23 cellular contexts compared by ENCODE assay signal in genomic region chr7:85535974-85536729, GRCh38.
"Had no signal": no experiment of that assay in that cellular context is flagged by ENCODE, and none has a peak within 500 bp of the region (broad histone marks: within the 10 kb centered on the region; RNA-seq: fewer than 3 reads in every experiment).

No MANE protein-coding gene starts in this region.

- H3K27ac Mint-ChIP-seq: activated B cell treated with CpG ODN at 0.5 μM for 24 hours; activated CD4-positive, alpha-beta memory T cell treated with anti-CD3 and anti-CD28 coated beads, Interleukin-2, amount 10 ng/mL, durations not matched to agents 7 days and 5 days; activated naive CD8-positive, alpha-beta T cell treated with anti-CD3 and anti-CD28 coated beads, Interleukin-2, amount 10 ng/mL, durations not matched to agents 7 days and 5 days; T-helper 1 cell treated with Interleukin-12 subunit alpha and Interleukin-12 subunit beta and Interleukin-4 antibody, amounts not matched to agents 30 μg/mL and 1 μg/mL, for 36 hours had no signal

- ATAC-seq: Panc1, Right ventricle myocardium inferior had no signal

- DNase-seq: activated B cell treated with CpG ODN at 0.5 μM for 24 hours; activated CD4-positive, alpha-beta memory T cell treated with anti-CD3 and anti-CD28 coated beads, Interleukin-2, amount 10 ng/mL, durations not matched to agents 7 days and 5 days; activated CD4-positive, alpha-beta T cell treated with anti-CD3 and anti-CD28 coated beads, Interleukin-2, amount 50 U/mL, for 1 hour; activated CD8-positive, alpha-beta memory T cell treated with anti-CD3 and anti-CD28 coated beads, Interleukin-2, amount 50 U/mL, for 4 hours; activated naive CD4-positive, alpha-beta T cell treated with anti-CD3 and anti-CD28 coated beads, Interleukin-2, amount 50 U/mL, for 16 hours; activated naive CD8-positive, alpha-beta T cell treated with anti-CD3 and anti-CD28 coated beads, Interleukin-2, amount 10 ng/mL, durations not matched to agents 7 days and 5 days; aorta; central memory CD4-positive, alpha-beta T cell; MG63; MV-4-11; NCI-H1105; NCI-H1436; NCI-H1694 treated with DMSO at 0.1 percent for 48 hours; NCI-H2029 treated with DMSO at 0.1 percent for 48 hours; NCI-H510A treated with DMSO at 0.1 percent for 48 hours; NCI-H69; NK-92 treated with Interleukin-12 subunit alpha and Interleukin-12 subunit beta, amount 100 ng/mL, for 24 hours; OCI-M1; RPMI8226; SJCRH30 had no signal

- H3K27me3 Mint-ChIP-seq: activated B cell treated with CpG ODN at 0.5 μM for 24 hours; activated CD4-positive, alpha-beta memory T cell treated with anti-CD3 and anti-CD28 coated beads, Interleukin-2, amount 10 ng/mL, durations not matched to agents 7 days and 5 days; activated naive CD8-positive, alpha-beta T cell treated with anti-CD3 and anti-CD28 coated beads, Interleukin-2, amount 10 ng/mL, durations not matched to agents 7 days and 5 days had no signal

- H3K9me3 Mint-ChIP-seq: activated CD4-positive, alpha-beta memory T cell treated with anti-CD3 and anti-CD28 coated beads, Interleukin-2, amount 10 ng/mL, durations not matched to agents 7 days and 5 days; activated naive CD8-positive, alpha-beta T cell treated with anti-CD3 and anti-CD28 coated beads, Interleukin-2, amount 10 ng/mL, durations not matched to agents 7 days and 5 days; T-helper 1 cell treated with Interleukin-12 subunit alpha and Interleukin-12 subunit beta and Interleukin-4 antibody, amounts not matched to agents 30 μg/mL and 1 μg/mL, for 36 hours had no signal

- H3K4me3 ChIP-seq: MG63, SJCRH30 had no signal

- H3K36me3 Mint-ChIP-seq: activated naive CD8-positive, alpha-beta T cell treated with anti-CD3 and anti-CD28 coated beads, Interleukin-2, amount 10 ng/mL, durations not matched to agents 7 days and 5 days had no signal

- H3K4me3 Mint-ChIP-seq: activated B cell treated with CpG ODN at 0.5 μM for 24 hours; activated CD4-positive, alpha-beta memory T cell treated with anti-CD3 and anti-CD28 coated beads, Interleukin-2, amount 10 ng/mL, durations not matched to agents 7 days and 5 days; activated naive CD8-positive, alpha-beta T cell treated with anti-CD3 and anti-CD28 coated beads, Interleukin-2, amount 10 ng/mL, durations not matched to agents 7 days and 5 days; T-helper 1 cell treated with Interleukin-12 subunit alpha and Interleukin-12 subunit beta and Interleukin-4 antibody, amounts not matched to agents 30 μg/mL and 1 μg/mL, for 36 hours had no signal

- H3K4me1 Mint-ChIP-seq: activated B cell treated with CpG ODN at 0.5 μM for 24 hours; activated CD4-positive, alpha-beta memory T cell treated with anti-CD3 and anti-CD28 coated beads, Interleukin-2, amount 10 ng/mL, durations not matched to agents 7 days and 5 days; activated naive CD8-positive, alpha-beta T cell treated with anti-CD3 and anti-CD28 coated beads, Interleukin-2, amount 10 ng/mL, durations not matched to agents 7 days and 5 days had no signal
